8 cellular contexts compared by ENCODE assay signal in genomic region chr18:54388203-54389142, GRCh38. TPM values are rescaled to one million over a fixed set of nuclear protein-coding genes. Genes with fewer than 3 reads are reported as not detected.
DNase-seq lines count a peak whose midpoint lies in the region; ATAC-seq, FAIRE-seq and TF ChIP-seq lines count a peak whose summit lies in the region.

No MANE protein-coding gene starts in this region.

- intact Hi-C loops in sciatic nerve (cut with DNase I), result no loop called here

- no peaks in the 10 kb centered on the region for H3K27me3 ChIP-seq in NT2/D1 (ENCODE audit: insufficient read depth, insufficient read length)
- H3K27me3 ChIP-seq in bronchial epithelial cell (ENCODE audit: control insufficient read depth, insufficient read depth, low read length), result no peaks in the 10 kb centered on the region

- H3K36me3 ChIP-seq in NT2/D1 (ENCODE audit: insufficient read depth, insufficient read length, low read length) (no peaks in the 10 kb centered on the region), bronchial epithelial cell (ENCODE audit: control insufficient read depth, insufficient read depth, low read length) (no peaks in the 10 kb centered on the region)

- H3K9me3 ChIP-seq in NT2/D1 (ENCODE audit: insufficient read depth, low read length), result no peaks in the 10 kb centered on the region

- TF ChIP-seq CTCF in bronchial epithelial cell (IDR thresholded peaks at IDR 0.05; ENCODE audit: insufficient read depth, low read length, severe bottlenecking), result no peak

- no peaks in the 10 kb centered on the region for H3K4me1 ChIP-seq in NT2/D1 (ENCODE audit: insufficient read depth, insufficient read length)

- ATAC-seq in GM18907 (IDR thresholded peaks at IDR 0.05; ENCODE audit: unreplicated experiment) (peak; percentile 97), HG03039 (IDR thresholded peaks at IDR 0.05; ENCODE audit: unreplicated experiment) (peak; percentile 86), sciatic nerve (no peak)

- H3K9ac ChIP-seq in NT2/D1 (ENCODE audit: insufficient read length, low read depth), result no peak overlapping the region

- H3K4me3 ChIP-seq in NT2/D1 (ENCODE audit: insufficient read length, low read depth), result no peak overlapping the region
- H3K4me3 ChIP-seq in bronchial epithelial cell (ENCODE audit: low read depth, low read length), result no peak overlapping the region

- DNase-seq in CMK (ENCODE audit: low read depth) (peak; percentile 17), NT2/D1 (ENCODE audit: low read depth, low spot score) (peak; percentile 66), bronchial epithelial cell (ENCODE audit: low read depth) (peak; percentile 85), non-pigmented ciliary epithelial cell (ENCODE audit: low read depth) (peak; percentile 88), inferior parietal cortex (ENCODE audit: extremely low spot score) (no peak), sciatic nerve (ENCODE audit: low spot score) (no peak)

- FAIRE-seq in bronchial epithelial cell (lab: Jason Lieb, UNC), result peak; percentile 50

RNA-seq across cellular contexts. Expression of gene C18orf54, which starts 30.8 kb away (rescaled TPM):
- total RNA-seq in bronchial epithelial cell (1.1 and 2.0 TPM in 2 replicates), sciatic nerve (5.9 TPM)

RNA-seq across cellular contexts. Expression of gene STARD6, which starts 30.8 kb away (rescaled TPM):
- total RNA-seq in bronchial epithelial cell (not detected in 2 replicates), sciatic nerve (0.85 TPM)

Comparison
In these comparisons a context has a peak if more than half of its experiments do, and no peak if none do; other contexts are left out.
1. DNase-seq: peak in CMK (single experiment), NT2/D1 (single experiment), bronchial epithelial cell (single experiment) and non-pigmented ciliary epithelial cell (single experiment); none in inferior parietal cortex (single experiment) and sciatic nerve (single experiment).